ENCODE assay signal across 1 cellular context in the genomic region with DNA sequence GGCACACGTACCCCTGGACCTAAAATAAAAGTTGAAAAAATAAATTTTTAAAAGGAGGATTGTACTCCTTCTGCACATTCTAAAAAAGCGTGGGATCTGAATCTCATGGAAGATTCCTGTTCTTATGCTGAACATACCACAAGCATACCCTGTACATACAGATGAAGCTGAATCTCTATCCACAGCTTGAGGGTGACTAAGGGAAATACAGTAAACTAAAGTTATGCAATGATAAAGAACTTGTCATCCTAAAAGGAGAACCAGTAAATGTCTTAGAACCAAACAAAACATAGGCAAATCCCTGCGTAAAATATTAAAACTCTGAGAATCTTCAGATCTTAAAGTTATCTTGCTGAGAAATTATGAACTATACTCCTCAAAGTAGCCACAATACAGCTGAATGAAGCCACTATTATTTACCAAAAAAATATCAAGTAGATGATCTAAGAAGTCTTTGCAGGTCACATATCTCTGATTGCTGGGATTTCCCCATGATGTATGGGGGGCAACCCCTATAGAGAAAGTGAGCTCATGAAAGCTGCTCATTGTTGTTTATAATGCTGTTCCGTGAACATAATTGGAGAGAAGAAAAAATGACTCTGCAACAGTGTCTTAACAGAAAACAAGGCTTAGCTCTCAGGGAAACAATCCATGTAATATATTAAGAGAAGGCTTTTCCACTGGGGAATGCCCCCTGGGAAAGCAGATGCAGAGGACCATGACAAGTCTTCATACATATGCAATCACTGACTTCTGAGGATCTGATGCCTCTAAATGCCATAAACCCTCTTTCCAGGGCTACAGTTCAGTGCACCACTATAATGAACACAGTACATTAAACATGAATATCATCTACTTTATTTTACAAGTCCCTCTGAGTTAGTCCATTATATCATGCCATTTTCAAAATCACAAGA.
TF ChIP-seq lines count a peak whose summit lies in the region.

No MANE protein-coding gene starts in this region.

TF ChIP-seq in K562, 482 proteins besides CTCF, POLR2A, EP300 and RAD21 (continued from another document):
- TF ChIP-seq PBX2 (CRISPR knock-in tag; IDR thresholded peaks at IDR 0.05; ENCODE audit: low read depth): no peak
- TF ChIP-seq PBX2 (tag; conservative IDR thresholded peaks at IDR 0.05; ENCODE audit: low read depth): peak; percentile 19; the same call in 1 of the 2 replicates
- TF ChIP-seq, protein P1, sequence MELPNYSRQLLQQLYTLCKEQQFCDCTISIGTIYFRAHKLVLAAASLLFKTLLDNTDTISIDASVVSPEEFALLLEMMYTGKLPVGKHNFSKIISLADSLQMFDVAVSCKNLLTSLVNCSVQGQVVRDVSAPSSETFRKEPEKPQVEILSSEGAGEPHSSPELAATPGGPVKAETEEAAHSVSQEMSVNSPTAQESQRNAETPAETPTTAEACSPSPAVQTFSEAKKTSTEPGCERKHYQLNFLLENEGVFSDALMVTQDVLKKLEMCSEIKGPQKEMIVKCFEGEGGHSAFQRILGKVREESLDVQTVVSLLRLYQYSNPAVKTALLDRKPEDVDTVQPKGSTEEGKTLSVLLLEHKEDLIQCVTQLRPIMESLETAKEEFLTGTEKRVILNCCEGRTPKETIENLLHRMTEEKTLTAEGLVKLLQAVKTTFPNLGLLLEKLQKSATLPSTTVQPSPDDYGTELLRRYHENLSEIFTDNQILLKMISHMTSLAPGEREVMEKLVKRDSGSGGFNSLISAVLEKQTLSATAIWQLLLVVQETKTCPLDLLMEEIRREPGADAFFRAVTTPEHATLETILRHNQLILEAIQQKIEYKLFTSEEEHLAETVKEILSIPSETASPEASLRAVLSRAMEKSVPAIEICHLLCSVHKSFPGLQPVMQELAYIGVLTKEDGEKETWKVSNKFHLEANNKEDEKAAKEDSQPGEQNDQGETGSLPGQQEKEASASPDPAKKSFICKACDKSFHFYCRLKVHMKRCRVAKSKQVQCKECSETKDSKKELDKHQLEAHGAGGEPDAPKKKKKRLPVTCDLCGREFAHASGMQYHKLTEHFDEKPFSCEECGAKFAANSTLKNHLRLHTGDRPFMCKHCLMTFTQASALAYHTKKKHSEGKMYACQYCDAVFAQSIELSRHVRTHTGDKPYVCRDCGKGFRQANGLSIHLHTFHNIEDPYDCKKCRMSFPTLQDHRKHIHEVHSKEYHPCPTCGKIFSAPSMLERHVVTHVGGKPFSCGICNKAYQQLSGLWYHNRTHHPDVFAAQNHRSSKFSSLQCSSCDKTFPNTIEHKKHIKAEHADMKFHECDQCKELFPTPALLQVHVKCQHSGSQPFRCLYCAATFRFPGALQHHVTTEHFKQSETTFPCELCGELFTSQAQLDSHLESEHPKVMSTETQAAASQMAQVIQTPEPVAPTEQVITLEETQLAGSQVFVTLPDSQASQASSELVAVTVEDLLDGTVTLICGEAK (IDR thresholded peaks at IDR 0.05): no peak
- TF ChIP-seq, protein P1 (CRISPR knock-in tag; IDR thresholded peaks at IDR 0.05): no peak
- 0 out of 2 replicates have a peak, but pooled peaks have one; percentile 16 for TF ChIP-seq ATF3 (IDR thresholded peaks at IDR 0.05)
- no peak for TF ChIP-seq ATF3 (CRISPR knock-in tag; conservative IDR thresholded peaks at IDR 0.05)
- TF ChIP-seq DACH1 (IDR thresholded peaks at IDR 0.05; ENCODE audit: partially characterized antibody): no peak
- no peak for TF ChIP-seq CBX1 (IDR thresholded peaks at IDR 0.05; ENCODE audit: low read depth)
- no peak for TF ChIP-seq ZBTB17 (CRISPR knock-in tag; IDR thresholded peaks at IDR 0.05)
- peak; percentile 86 for TF ChIP-seq TCF3 (CRISPR knock-in tag; IDR thresholded peaks at IDR 0.05)
- no peak for TF ChIP-seq MITF (IDR thresholded peaks at IDR 0.05)
- TF ChIP-seq NCOR1 (IDR thresholded peaks at IDR 0.05): peak; percentile 45
- TF ChIP-seq NFRKB (IDR thresholded peaks at IDR 0.05; ENCODE audit: low read depth): no peak
- no peak for TF ChIP-seq NFIC (IDR thresholded peaks at IDR 0.05)
- TF ChIP-seq SMARCA4 (IDR thresholded peaks at IDR 0.05): peak; percentile 37; the same call in 1 of the 2 replicates
- TF ChIP-seq ZNF696 (CRISPR knock-in tag; conservative IDR thresholded peaks at IDR 0.05): no peak
- TF ChIP-seq, protein P2, sequence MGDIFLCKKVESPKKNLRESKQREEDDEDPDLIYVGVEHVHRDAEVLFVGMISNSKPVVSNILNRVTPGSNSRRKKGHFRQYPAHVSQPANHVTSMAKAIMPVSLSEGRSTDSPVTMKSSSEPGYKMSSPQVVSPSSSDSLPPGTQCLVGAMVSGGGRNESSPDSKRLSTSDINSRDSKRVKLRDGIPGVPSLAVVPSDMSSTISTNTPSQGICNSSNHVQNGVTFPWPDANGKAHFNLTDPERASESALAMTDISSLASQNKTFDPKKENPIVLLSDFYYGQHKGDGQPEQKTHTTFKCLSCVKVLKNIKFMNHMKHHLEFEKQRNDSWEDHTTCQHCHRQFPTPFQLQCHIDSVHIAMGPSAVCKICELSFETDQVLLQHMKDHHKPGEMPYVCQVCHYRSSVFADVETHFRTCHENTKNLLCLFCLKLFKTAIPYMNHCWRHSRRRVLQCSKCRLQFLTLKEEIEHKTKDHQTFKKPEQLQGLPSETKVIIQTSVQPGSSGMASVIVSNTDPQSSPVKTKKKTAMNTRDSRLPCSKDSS (IDR thresholded peaks at IDR 0.05; ENCODE audit: low read depth, partially characterized antibody): no peak
- peak; percentile 83 for TF ChIP-seq NFE2 (IDR thresholded peaks at IDR 0.05; ENCODE audit: low read depth)
- TF ChIP-seq FOXA3 (CRISPR knock-in tag; conservative IDR thresholded peaks at IDR 0.05 in 1 of 2, IDR thresholded peaks at IDR 0.05 in 1 of 2): 0 out of 4 replicates have a peak, but pooled peaks of 1 of the 2 experiments have one; percentile 36
- TF ChIP-seq, protein P3, sequence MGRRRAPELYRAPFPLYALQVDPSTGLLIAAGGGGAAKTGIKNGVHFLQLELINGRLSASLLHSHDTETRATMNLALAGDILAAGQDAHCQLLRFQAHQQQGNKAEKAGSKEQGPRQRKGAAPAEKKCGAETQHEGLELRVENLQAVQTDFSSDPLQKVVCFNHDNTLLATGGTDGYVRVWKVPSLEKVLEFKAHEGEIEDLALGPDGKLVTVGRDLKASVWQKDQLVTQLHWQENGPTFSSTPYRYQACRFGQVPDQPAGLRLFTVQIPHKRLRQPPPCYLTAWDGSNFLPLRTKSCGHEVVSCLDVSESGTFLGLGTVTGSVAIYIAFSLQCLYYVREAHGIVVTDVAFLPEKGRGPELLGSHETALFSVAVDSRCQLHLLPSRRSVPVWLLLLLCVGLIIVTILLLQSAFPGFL (CRISPR knock-in tag; IDR thresholded peaks at IDR 0.05): no peak
- peak; percentile 50; the same call in 1 of the 2 replicates for TF ChIP-seq GATA2 (CRISPR knock-in tag; IDR thresholded peaks at IDR 0.05)
- TF ChIP-seq ZNF316 (IDR thresholded peaks at IDR 0.05): peak; percentile 76
- no peak for TF ChIP-seq SMAD1 (IDR thresholded peaks at IDR 0.05; ENCODE audit: low read depth, low read length, partially characterized antibody)
- no peak for TF ChIP-seq BCLAF1 (IDR thresholded peaks at IDR 0.05; ENCODE audit: borderline replicate concordance in 1 of 2, control insufficient read depth in 1 of 2, low read depth in 2 of 2, low read length in 1 of 2)
- TF ChIP-seq TCF7L2 (IDR thresholded peaks at IDR 0.05; ENCODE audit: low read depth, low read length): no peak
- TF ChIP-seq CBFA2T3 (IDR thresholded peaks at IDR 0.05): peak; percentile 62
- TF ChIP-seq NCOA6 (IDR thresholded peaks at IDR 0.05): no peak
- TF ChIP-seq CREB1 (IDR thresholded peaks at IDR 0.05): no peak
- TF ChIP-seq CREB1 (CRISPR knock-in tag; IDR thresholded peaks at IDR 0.05): no peak
- no peak for TF ChIP-seq SRSF3 (IDR thresholded peaks at IDR 0.05; ENCODE audit: insufficient read depth, low read length)
